35 cellular contexts compared by ENCODE assay signal in the genomic region with DNA sequence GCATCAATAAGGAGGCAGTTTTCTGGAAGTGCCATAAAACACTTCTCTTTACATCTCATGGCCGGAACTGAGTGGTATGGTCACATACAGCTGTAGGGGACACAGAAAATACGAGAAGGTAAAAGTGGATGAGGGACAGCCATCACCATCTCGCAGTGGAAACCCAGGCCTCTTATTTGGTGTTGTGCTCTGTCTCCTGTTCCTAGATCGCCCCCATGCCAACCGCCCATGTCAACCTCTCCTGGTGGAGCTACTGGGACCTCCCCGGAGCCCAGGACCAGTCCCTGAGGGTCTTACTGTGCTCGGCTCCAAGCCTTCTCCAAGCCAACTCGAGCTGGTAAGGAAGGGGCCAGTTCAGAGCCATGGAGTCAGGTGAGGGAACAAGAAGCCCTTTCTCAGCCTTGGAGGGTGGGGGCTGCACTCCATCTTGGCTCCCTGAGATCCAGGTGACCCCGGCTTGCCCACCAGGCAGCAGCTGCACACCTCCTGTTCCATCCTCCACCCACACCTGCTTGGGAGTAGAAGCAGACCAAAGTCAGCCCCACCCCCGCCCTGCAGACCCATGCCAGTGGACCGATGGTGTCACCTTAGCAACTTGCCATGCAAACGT.
"Had no signal": no experiment of that assay in that cellular context is flagged by ENCODE, and none has a peak within 500 bp of the region (broad histone marks: within the 10 kb centered on the region; RNA-seq: fewer than 3 reads in every experiment).

No MANE protein-coding gene starts in this region.

- H3K4me3 ChIP-seq: ascending aorta, cardiac muscle cell had no signal

- H3K9me3 Mint-ChIP-seq: activated B cell treated with CpG ODN at 0.5 μM for 24 hours; activated CD4-positive, alpha-beta memory T cell treated with anti-CD3 and anti-CD28 coated beads for 36 hours; activated CD4-positive, alpha-beta T cell treated with anti-CD3 and anti-CD28 coated beads, Interleukin-2, amount 10 ng/mL, durations not matched to agents 24 days and 14 days; activated CD8-positive, alpha-beta T cell treated with anti-CD3 and anti-CD28 coated beads for 36 hours; activated naive CD4-positive, alpha-beta T cell treated with anti-CD3 and anti-CD28 coated beads, Interleukin-2, amount 10 ng/mL, durations not matched to agents 7 days and 5 days; activated naive CD4-positive, alpha-beta T cell treated with anti-CD3 and anti-CD28 coated beads, Interleukin-2, amount 50 U/mL, for 24 hours; activated naive CD8-positive, alpha-beta T cell treated with anti-CD3 and anti-CD28 coated beads, Interleukin-2, amount 10 ng/mL, durations not matched to agents 7 days and 5 days; activated naive CD8-positive, alpha-beta T cell treated with anti-CD3 and anti-CD28 coated beads, Interleukin-2, amount 50 U/mL, for 24 hours; activated T-cell treated with anti-CD3 and anti-CD28 coated beads, Interleukin-2, amount 50 U/mL, for 4 hours; activated T-cell treated with anti-CD3 and anti-CD28 coated beads, Interleukin-2, amount 50 U/mL, for 72 hours; activated T-helper 1 cell treated with anti-CD3 and anti-CD28 coated beads, Interleukin-12 subunit alpha, Interleukin-12 subunit beta, Interleukin-2, Interleukin-4 antibody, amounts not matched to agents 30 ng/mL and 10 ng/mL and 1 ng/mL, durations not matched to agents 14 hours and 24 hours and 36 hours; activated T-helper 17 cell treated with anti-CD3 and anti-CD28 coated beads, Interleukin-2, amount 50 U/mL, for 72 hours; brain; T-helper 1 cell treated with Interleukin-12 subunit alpha and Interleukin-12 subunit beta and Interleukin-4 antibody, amounts not matched to agents 30 μg/mL and 1 μg/mL, for 36 hours; T-helper 2 cell treated with Interferon-gamma antibody and Interleukin-4, amounts not matched to agents 5 μg/mL and 100 μg/mL, for 36 hours had no signal

- H3K4me1 ChIP-seq: ascending aorta had no signal

- H3K36me3 Mint-ChIP-seq: activated CD4-positive, alpha-beta memory T cell treated with anti-CD3 and anti-CD28 coated beads for 36 hours; activated naive CD4-positive, alpha-beta T cell treated with anti-CD3 and anti-CD28 coated beads, Interleukin-2, amount 10 ng/mL, durations not matched to agents 7 days and 5 days; activated naive CD4-positive, alpha-beta T cell treated with anti-CD3 and anti-CD28 coated beads, Interleukin-2, amount 50 U/mL, for 24 hours; activated naive CD8-positive, alpha-beta T cell; activated naive CD8-positive, alpha-beta T cell treated with anti-CD3 and anti-CD28 coated beads, Interleukin-2, amount 10 ng/mL, durations not matched to agents 7 days and 5 days; brain had no signal

- H3K27me3 Mint-ChIP-seq: activated CD4-positive, alpha-beta T cell treated with anti-CD3 and anti-CD28 coated beads, Interleukin-2, amount 10 ng/mL, durations not matched to agents 24 days and 14 days; activated naive CD4-positive, alpha-beta T cell treated with anti-CD3 and anti-CD28 coated beads, Interleukin-2, amount 50 U/mL, for 24 hours; activated naive CD8-positive, alpha-beta T cell; activated naive CD8-positive, alpha-beta T cell treated with anti-CD3 and anti-CD28 coated beads, Interleukin-2, amount 10 ng/mL, durations not matched to agents 7 days and 5 days; activated naive CD8-positive, alpha-beta T cell treated with anti-CD3 and anti-CD28 coated beads, Interleukin-2, amount 50 U/mL, for 24 hours had no signal

- H3K27ac Mint-ChIP-seq: activated B cell treated with CpG ODN at 0.5 μM for 24 hours; activated CD4-positive, alpha-beta memory T cell treated with anti-CD3 and anti-CD28 coated beads for 36 hours; activated CD4-positive, alpha-beta T cell treated with anti-CD3 and anti-CD28 coated beads, Interleukin-2, amount 10 ng/mL, durations not matched to agents 24 days and 14 days; activated CD8-positive, alpha-beta T cell treated with anti-CD3 and anti-CD28 coated beads for 36 hours; activated naive CD4-positive, alpha-beta T cell treated with anti-CD3 and anti-CD28 coated beads, Interleukin-2, amount 10 ng/mL, durations not matched to agents 7 days and 5 days; activated naive CD4-positive, alpha-beta T cell treated with anti-CD3 and anti-CD28 coated beads, Interleukin-2, amount 50 U/mL, for 24 hours; activated naive CD8-positive, alpha-beta T cell; activated naive CD8-positive, alpha-beta T cell treated with anti-CD3 and anti-CD28 coated beads, Interleukin-2, amount 10 ng/mL, durations not matched to agents 7 days and 5 days; activated naive CD8-positive, alpha-beta T cell treated with anti-CD3 and anti-CD28 coated beads, Interleukin-2, amount 50 U/mL, for 24 hours; activated T-cell treated with anti-CD3 and anti-CD28 coated beads, Interleukin-2, amount 50 U/mL, for 72 hours; activated T-helper 1 cell treated with anti-CD3 and anti-CD28 coated beads, Interleukin-12 subunit alpha, Interleukin-12 subunit beta, Interleukin-2, Interleukin-4 antibody, amounts not matched to agents 30 ng/mL and 10 ng/mL and 1 ng/mL, durations not matched to agents 14 hours and 24 hours and 36 hours; activated T-helper 17 cell treated with anti-CD3 and anti-CD28 coated beads, Interleukin-2, amount 50 U/mL, for 72 hours; brain; T-helper 1 cell treated with Interleukin-12 subunit alpha and Interleukin-12 subunit beta and Interleukin-4 antibody, amounts not matched to agents 30 μg/mL and 1 μg/mL, for 36 hours; T-helper 2 cell treated with Interferon-gamma antibody and Interleukin-4, amounts not matched to agents 5 μg/mL and 100 μg/mL, for 36 hours had no signal

- H3K27me3 ChIP-seq: ascending aorta, cardiac muscle cell had no signal

- H3K36me3 ChIP-seq: ascending aorta, cardiac muscle cell had no signal

- DNase-seq: activated B cell treated with CpG ODN at 0.5 μM for 24 hours; activated CD4-positive, alpha-beta memory T cell treated with anti-CD3 and anti-CD28 coated beads for 36 hours; activated CD4-positive, alpha-beta T cell treated with anti-CD3 and anti-CD28 coated beads for 4 hours; activated CD4-positive, alpha-beta T cell treated with anti-CD3 and anti-CD28 coated beads, Interleukin-2, amount 10 ng/mL, durations not matched to agents 24 days and 14 days; activated CD4-positive, alpha-beta T cell treated with anti-CD3 and anti-CD28 coated beads, Interleukin-2, amount 50 U/mL, for 1 hour; activated CD4-positive, alpha-beta T cell treated with anti-CD3 and anti-CD28 coated beads, Interleukin-2, amount 50 U/mL, for 4 hours; activated CD4-positive, CD25-positive, alpha-beta regulatory T cell treated with anti-CD3 and anti-CD28 coated beads, Interleukin-2, amount 50 U/mL, for 72 hours; activated CD8-positive, alpha-beta memory T cell treated with anti-CD3 and anti-CD28 coated beads, Interleukin-2, amount 50 U/mL, for 4 hours; activated CD8-positive, alpha-beta T cell treated with anti-CD3 and anti-CD28 coated beads for 36 hours; activated effector memory CD4-positive, alpha-beta T cell treated with anti-CD3 and anti-CD28 coated beads, Interleukin-2, amount 50 U/mL, for 16 hours; activated gamma-delta T cell treated with Interleukin-2 at 50 U/mL for 16 hours; activated naive CD4-positive, alpha-beta T cell treated with anti-CD3 and anti-CD28 coated beads, Interleukin-2, amount 10 ng/mL, durations not matched to agents 7 days and 5 days; activated naive CD4-positive, alpha-beta T cell treated with Interleukin-2 at 50 U/mL for 16 hours; activated naive CD8-positive, alpha-beta T cell treated with anti-CD3 and anti-CD28 coated beads, Interleukin-2, amount 10 ng/mL, durations not matched to agents 7 days and 5 days; activated naive CD8-positive, alpha-beta T cell treated with anti-CD3 and anti-CD28 coated beads, Interleukin-2, amount 50 U/mL, for 24 hours; activated T-cell treated with anti-CD3 and anti-CD28 coated beads for 4 hours; activated T-cell treated with anti-CD3 and anti-CD28 coated beads, Interleukin-2, amount 50 U/mL, for 1 hour; activated T-cell treated with anti-CD3 and anti-CD28 coated beads, Interleukin-2, amount 50 U/mL, for 4 hours; activated T-cell treated with anti-CD3 and anti-CD28 coated beads, Interleukin-2, amount 50 U/mL, for 72 hours; amygdala; anterior cingulate cortex; central memory CD4-positive, alpha-beta T cell; T-helper 1 cell; T-helper 2 cell; T-helper 9 cell had no signal

- H3K4me3 Mint-ChIP-seq: activated B cell treated with CpG ODN at 0.5 μM for 24 hours; activated CD4-positive, alpha-beta memory T cell treated with anti-CD3 and anti-CD28 coated beads for 36 hours; activated CD4-positive, alpha-beta T cell treated with anti-CD3 and anti-CD28 coated beads, Interleukin-2, amount 10 ng/mL, durations not matched to agents 24 days and 14 days; activated CD8-positive, alpha-beta T cell treated with anti-CD3 and anti-CD28 coated beads for 36 hours; activated naive CD4-positive, alpha-beta T cell treated with anti-CD3 and anti-CD28 coated beads, Interleukin-2, amount 10 ng/mL, durations not matched to agents 7 days and 5 days; activated naive CD4-positive, alpha-beta T cell treated with anti-CD3 and anti-CD28 coated beads, Interleukin-2, amount 50 U/mL, for 24 hours; activated naive CD8-positive, alpha-beta T cell; activated naive CD8-positive, alpha-beta T cell treated with anti-CD3 and anti-CD28 coated beads, Interleukin-2, amount 10 ng/mL, durations not matched to agents 7 days and 5 days; activated naive CD8-positive, alpha-beta T cell treated with anti-CD3 and anti-CD28 coated beads, Interleukin-2, amount 50 U/mL, for 24 hours; activated T-cell treated with anti-CD3 and anti-CD28 coated beads, Interleukin-2, amount 50 U/mL, for 4 hours; activated T-cell treated with anti-CD3 and anti-CD28 coated beads, Interleukin-2, amount 50 U/mL, for 72 hours; activated T-helper 1 cell treated with anti-CD3 and anti-CD28 coated beads, Interleukin-12 subunit alpha, Interleukin-12 subunit beta, Interleukin-2, Interleukin-4 antibody, amounts not matched to agents 30 ng/mL and 10 ng/mL and 1 ng/mL, durations not matched to agents 14 hours and 24 hours and 36 hours; activated T-helper 17 cell treated with anti-CD3 and anti-CD28 coated beads, Interleukin-2, amount 50 U/mL, for 72 hours; brain; T-helper 1 cell treated with Interleukin-12 subunit alpha and Interleukin-12 subunit beta and Interleukin-4 antibody, amounts not matched to agents 30 μg/mL and 1 μg/mL, for 36 hours; T-helper 2 cell treated with Interferon-gamma antibody and Interleukin-4, amounts not matched to agents 5 μg/mL and 100 μg/mL, for 36 hours had no signal

- H3K9me3 ChIP-seq: ascending aorta had no signal

- H3K4me1 Mint-ChIP-seq: activated B cell treated with CpG ODN at 0.5 μM for 24 hours; activated naive CD4-positive, alpha-beta T cell treated with anti-CD3 and anti-CD28 coated beads, Interleukin-2, amount 10 ng/mL, durations not matched to agents 7 days and 5 days; activated naive CD4-positive, alpha-beta T cell treated with anti-CD3 and anti-CD28 coated beads, Interleukin-2, amount 50 U/mL, for 24 hours; activated naive CD8-positive, alpha-beta T cell treated with anti-CD3 and anti-CD28 coated beads, Interleukin-2, amount 50 U/mL, for 24 hours; activated T-helper 17 cell treated with anti-CD3 and anti-CD28 coated beads, Interleukin-2, amount 50 U/mL, for 72 hours had no signal

- H3K27ac ChIP-seq: ascending aorta, cardiac muscle cell, VCaP had no signal
